ENCODE assay signal across 1 cellular context in genomic region chr19:10820173-10820572, GRCh38.
TF ChIP-seq lines count a peak whose summit lies in the region.

No MANE protein-coding gene starts in this region.

TF ChIP-seq in liver, 16 proteins besides CTCF, POLR2A, EP300 and RAD21 (continued from another document):
- TF ChIP-seq REST (IDR thresholded peaks at IDR 0.05) (no peak), SP1 (IDR thresholded peaks at IDR 0.05) (no peak), FOXA2 (IDR thresholded peaks at IDR 0.05) (no peak), HNF4A (conservative IDR thresholded peaks at IDR 0.05) (no peak)
